In genomic region chr2:159168707-159169106, GRCh38 we compare ENCODE assay signal across 1 cellular context.
TF ChIP-seq lines count a peak whose summit lies in the region.

No MANE protein-coding gene starts in this region.

TF ChIP-seq in GM23338, 12 proteins besides CTCF, POLR2A, EP300 and RAD21 (continued from another document):
- TF ChIP-seq, protein P1, sequence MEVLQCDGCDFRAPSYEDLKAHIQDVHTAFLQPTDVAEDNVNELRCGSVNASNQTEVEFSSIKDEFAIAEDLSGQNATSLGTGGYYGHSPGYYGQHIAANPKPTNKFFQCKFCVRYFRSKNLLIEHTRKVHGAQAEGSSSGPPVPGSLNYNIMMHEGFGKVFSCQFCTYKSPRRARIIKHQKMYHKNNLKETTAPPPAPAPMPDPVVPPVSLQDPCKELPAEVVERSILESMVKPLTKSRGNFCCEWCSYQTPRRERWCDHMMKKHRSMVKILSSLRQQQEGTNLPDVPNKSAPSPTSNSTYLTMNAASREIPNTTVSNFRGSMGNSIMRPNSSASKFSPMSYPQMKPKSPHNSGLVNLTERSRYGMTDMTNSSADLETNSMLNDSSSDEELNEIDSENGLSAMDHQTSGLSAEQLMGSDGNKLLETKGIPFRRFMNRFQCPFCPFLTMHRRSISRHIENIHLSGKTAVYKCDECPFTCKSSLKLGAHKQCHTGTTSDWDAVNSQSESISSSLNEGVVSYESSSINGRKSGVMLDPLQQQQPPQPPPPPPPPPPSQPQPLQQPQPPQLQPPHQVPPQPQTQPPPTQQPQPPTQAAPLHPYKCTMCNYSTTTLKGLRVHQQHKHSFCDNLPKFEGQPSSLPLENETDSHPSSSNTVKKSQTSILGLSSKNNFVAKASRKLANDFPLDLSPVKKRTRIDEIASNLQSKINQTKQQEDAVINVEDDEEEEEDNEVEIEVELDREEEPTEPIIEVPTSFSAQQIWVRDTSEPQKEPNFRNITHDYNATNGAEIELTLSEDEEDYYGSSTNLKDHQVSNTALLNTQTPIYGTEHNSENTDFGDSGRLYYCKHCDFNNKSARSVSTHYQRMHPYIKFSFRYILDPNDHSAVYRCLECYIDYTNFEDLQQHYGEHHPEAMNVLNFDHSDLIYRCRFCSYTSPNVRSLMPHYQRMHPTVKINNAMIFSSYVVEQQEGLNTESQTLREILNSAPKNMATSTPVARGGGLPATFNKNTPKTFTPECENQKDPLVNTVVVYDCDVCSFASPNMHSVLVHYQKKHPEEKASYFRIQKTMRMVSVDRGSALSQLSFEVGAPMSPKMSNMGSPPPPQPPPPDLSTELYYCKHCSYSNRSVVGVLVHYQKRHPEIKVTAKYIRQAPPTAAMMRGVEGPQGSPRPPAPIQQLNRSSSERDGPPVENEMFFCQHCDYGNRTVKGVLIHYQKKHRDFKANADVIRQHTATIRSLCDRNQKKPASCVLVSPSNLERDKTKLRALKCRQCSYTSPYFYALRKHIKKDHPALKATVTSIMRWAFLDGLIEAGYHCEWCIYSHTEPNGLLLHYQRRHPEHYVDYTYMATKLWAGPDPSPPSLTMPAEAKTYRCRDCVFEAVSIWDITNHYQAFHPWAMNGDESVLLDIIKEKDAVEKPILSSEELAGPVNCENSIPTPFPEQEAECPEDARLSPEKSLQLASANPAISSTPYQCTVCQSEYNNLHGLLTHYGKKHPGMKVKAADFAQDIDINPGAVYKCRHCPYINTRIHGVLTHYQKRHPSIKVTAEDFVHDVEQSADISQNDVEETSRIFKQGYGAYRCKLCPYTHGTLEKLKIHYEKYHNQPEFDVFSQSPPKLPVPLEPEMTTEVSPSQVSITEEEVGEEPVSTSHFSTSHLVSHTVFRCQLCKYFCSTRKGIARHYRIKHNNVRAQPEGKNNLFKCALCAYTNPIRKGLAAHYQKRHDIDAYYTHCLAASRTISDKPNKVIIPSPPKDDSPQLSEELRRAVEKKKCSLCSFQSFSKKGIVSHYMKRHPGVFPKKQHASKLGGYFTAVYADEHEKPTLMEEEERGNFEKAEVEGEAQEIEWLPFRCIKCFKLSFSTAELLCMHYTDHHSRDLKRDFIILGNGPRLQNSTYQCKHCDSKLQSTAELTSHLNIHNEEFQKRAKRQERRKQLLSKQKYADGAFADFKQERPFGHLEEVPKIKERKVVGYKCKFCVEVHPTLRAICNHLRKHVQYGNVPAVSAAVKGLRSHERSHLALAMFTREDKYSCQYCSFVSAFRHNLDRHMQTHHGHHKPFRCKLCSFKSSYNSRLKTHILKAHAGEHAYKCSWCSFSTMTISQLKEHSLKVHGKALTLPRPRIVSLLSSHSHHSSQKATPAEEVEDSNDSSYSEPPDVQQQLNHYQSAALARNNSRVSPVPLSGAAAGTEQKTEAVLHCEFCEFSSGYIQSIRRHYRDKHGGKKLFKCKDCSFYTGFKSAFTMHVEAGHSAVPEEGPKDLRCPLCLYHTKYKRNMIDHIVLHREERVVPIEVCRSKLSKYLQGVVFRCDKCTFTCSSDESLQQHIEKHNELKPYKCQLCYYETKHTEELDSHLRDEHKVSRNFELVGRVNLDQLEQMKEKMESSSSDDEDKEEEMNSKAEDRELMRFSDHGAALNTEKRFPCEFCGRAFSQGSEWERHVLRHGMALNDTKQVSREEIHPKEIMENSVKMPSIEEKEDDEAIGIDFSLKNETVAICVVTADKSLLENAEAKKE (CRISPR knock-in tag; IDR thresholded peaks at IDR 0.05), result no peak
- TF ChIP-seq ZNF114 (CRISPR knock-in tag; IDR thresholded peaks at IDR 0.05), result no peak
- TF ChIP-seq, protein P2, sequence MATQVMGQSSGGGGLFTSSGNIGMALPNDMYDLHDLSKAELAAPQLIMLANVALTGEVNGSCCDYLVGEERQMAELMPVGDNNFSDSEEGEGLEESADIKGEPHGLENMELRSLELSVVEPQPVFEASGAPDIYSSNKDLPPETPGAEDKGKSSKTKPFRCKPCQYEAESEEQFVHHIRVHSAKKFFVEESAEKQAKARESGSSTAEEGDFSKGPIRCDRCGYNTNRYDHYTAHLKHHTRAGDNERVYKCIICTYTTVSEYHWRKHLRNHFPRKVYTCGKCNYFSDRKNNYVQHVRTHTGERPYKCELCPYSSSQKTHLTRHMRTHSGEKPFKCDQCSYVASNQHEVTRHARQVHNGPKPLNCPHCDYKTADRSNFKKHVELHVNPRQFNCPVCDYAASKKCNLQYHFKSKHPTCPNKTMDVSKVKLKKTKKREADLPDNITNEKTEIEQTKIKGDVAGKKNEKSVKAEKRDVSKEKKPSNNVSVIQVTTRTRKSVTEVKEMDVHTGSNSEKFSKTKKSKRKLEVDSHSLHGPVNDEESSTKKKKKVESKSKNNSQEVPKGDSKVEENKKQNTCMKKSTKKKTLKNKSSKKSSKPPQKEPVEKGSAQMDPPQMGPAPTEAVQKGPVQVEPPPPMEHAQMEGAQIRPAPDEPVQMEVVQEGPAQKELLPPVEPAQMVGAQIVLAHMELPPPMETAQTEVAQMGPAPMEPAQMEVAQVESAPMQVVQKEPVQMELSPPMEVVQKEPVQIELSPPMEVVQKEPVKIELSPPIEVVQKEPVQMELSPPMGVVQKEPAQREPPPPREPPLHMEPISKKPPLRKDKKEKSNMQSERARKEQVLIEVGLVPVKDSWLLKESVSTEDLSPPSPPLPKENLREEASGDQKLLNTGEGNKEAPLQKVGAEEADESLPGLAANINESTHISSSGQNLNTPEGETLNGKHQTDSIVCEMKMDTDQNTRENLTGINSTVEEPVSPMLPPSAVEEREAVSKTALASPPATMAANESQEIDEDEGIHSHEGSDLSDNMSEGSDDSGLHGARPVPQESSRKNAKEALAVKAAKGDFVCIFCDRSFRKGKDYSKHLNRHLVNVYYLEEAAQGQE (IDR thresholded peaks at IDR 0.05; ENCODE audit: unreplicated experiment), result no peak
